Comparison of ENCODE assay signal across 8 cellular contexts in genomic region chr6:84220809-84221409, GRCh38. TPM values are rescaled to one million over a fixed set of nuclear protein-coding genes. Genes with fewer than 3 reads are reported as not detected.
DNase-seq lines count a peak whose midpoint lies in the region; ATAC-seq and TF ChIP-seq lines count a peak whose summit lies in the region.

No MANE protein-coding gene starts in this region.

- no peaks in the 10 kb centered on the region for H3K27me3 ChIP-seq in OCI-LY3 (ENCODE audit: low read depth, low read length)
- no peaks in the 10 kb centered on the region for H3K27me3 ChIP-seq in thoracic aorta (replicated peaks; ENCODE audit: insufficient read depth)

- TF ChIP-seq CTCF in OCI-LY3 (IDR thresholded peaks at IDR 0.05; ENCODE audit: low read depth, low read length), result peak; percentile 67
- TF ChIP-seq CTCF in thoracic aorta (IDR thresholded peaks at IDR 0.05), result peak; percentile 65
- no peak for TF ChIP-seq CTCF in omental fat pad (IDR thresholded peaks at IDR 0.05)

- peak; percentile 4 for DNase-seq in SIG-M5 treated with dmso at 0.1 percent for 504 hours (lab: John Stamatoyannopoulos, UW; ENCODE audit: unreplicated experiment)
- no peak for DNase-seq in SIG-M5 (lab: John Stamatoyannopoulos, UW)
- peak; percentile 14 for DNase-seq in fibroblast of gingiva (ENCODE audit: low read depth)
- no peak for DNase-seq in thoracic aorta (ENCODE audit: low spot score)
- no peak for DNase-seq in omental fat pad (ENCODE audit: low spot score)
- DNase-seq in AG08396 (ENCODE audit: low spot score), result no peak
- no peak for DNase-seq in activated T-cell treated with anti-CD3 and anti-CD28 coated beads, Interleukin-2, amount 50 U/mL, for 1 hour

- H3K4me3 ChIP-seq in OCI-LY3 (ENCODE audit: low read length) (no peak overlapping the region), thoracic aorta (no peak overlapping the region)

- no peaks in the 10 kb centered on the region for H4K20me1 ChIP-seq in OCI-LY3 (ENCODE audit: insufficient read depth, low read length)

- H3K27ac ChIP-seq in OCI-LY3 (ENCODE audit: low read length), result no peak overlapping the region
- H3K27ac ChIP-seq in thoracic aorta, result no peak overlapping the region

- no peaks in the 10 kb centered on the region for H3K9me3 ChIP-seq in OCI-LY3 (ENCODE audit: insufficient read depth, low read length)
- no peaks in the 10 kb centered on the region for H3K9me3 ChIP-seq in thoracic aorta

- no peaks in the 10 kb centered on the region for H3K79me2 ChIP-seq in OCI-LY3 (ENCODE audit: low read length)

- H3K4me1 ChIP-seq in OCI-LY3 (ENCODE audit: low read length) (peaks cover 11% of the 10 kb centered on the region), thoracic aorta (ENCODE audit: control insufficient read depth in 1 of 2, low read depth in 2 of 2) (peaks cover 0 to 3% of the 10 kb centered on the region in 2 donors)

- H2AFZ ChIP-seq in OCI-LY3 (ENCODE audit: low read depth, low read length), result no peak overlapping the region

- no peak overlapping the region for H3K9ac ChIP-seq in OCI-LY3 (ENCODE audit: low read length)

- no peak for ATAC-seq in thoracic aorta (ENCODE audit: insufficient number of reproducible peaks, low FRiP score, low read depth)
- ATAC-seq in omental fat pad (ENCODE audit: low FRiP score), result no peak

- H3K36me3 ChIP-seq in OCI-LY3 (replicated peaks; ENCODE audit: low read depth, low read length) (no peaks in the 10 kb centered on the region), thoracic aorta (no peaks in the 10 kb centered on the region)

- H3K4me2 ChIP-seq in OCI-LY3 (ENCODE audit: low read length), result no peak overlapping the region

RNA-seq across cellular contexts. Expression of gene CEP162, which starts 6.5 kb away (rescaled TPM):
- total RNA-seq in thoracic aorta, result 1 to 10 TPM; 6.3 to 9.7 TPM
- total RNA-seq in omental fat pad, result 10 to 100 TPM in 1 of 4 donors, 1 to 10 TPM in 3; 5.3 to 15.8 (median 6.0) TPM

Comparison
In these comparisons a context has a peak if more than half of its experiments do, and no peak if none do; other contexts are left out.
1. DNase-seq: peak in SIG-M5 treated with dmso at 0.1 percent for 504 hours (single experiment) and fibroblast of gingiva (single experiment); none in SIG-M5 (single experiment), thoracic aorta (single experiment), omental fat pad (single experiment), AG08396 (single experiment) and activated T-cell treated with anti-CD3 and anti-CD28 coated beads, Interleukin-2, amount 50 U/mL, for 1 hour (single experiment).
2. CTCF ChIP-seq: peak in OCI-LY3 (single experiment) and thoracic aorta (single experiment); none in omental fat pad (0 of 3).